Comparison of ENCODE assay signal across 1 cellular context in the genomic region with DNA sequence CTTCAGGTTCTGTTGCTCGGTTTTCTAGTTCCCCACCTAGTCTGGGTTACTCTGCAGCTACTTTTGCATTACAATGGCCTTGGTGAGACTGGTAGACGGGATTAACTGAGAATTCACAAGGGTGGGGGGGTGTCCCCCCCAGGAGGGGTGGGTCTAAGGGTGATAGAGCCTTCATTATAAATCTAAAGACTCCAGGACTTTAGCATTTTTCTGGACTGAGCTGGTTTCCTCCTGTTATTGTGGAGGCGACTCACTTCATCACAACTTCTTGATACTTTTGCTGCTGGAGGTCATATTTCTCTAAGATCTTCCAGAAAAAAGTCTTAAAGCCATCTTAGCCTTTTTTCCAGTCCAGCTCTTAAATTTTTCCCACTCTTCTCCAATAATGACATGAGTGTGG. TPM values are rescaled to one million over a fixed set of nuclear protein-coding genes. Genes with fewer than 3 reads are reported as not detected.
"Had no signal": no experiment of that assay in that cellular context is flagged by ENCODE, and none has a peak within 500 bp of the region (broad histone marks: within the 10 kb centered on the region; RNA-seq: fewer than 3 reads in every experiment).

No MANE protein-coding gene starts in this region.

RNA-seq across cellular contexts. Expression of gene SLC2A14, which starts 19.5 kb away (rescaled TPM):
- total RNA-seq: NCI-H460 had no signal
